In genomic region chr15:45646220-45646619, GRCh38 we compare ENCODE assay signal across 1 cellular context.
A peak's percentile ranks its signal among the peaks of the same experiment; 100 is the strongest.
TF ChIP-seq lines count a peak whose summit lies in the region.

No MANE protein-coding gene starts in this region.

TF ChIP-seq in GM12878, 131 proteins besides CTCF, POLR2A, EP300 and RAD21:
- TF ChIP-seq JUNB (IDR thresholded peaks at IDR 0.05) = peak; percentile 8; the same call in 1 of the 2 replicates
- TF ChIP-seq E4F1 (IDR thresholded peaks at IDR 0.05; ENCODE audit: borderline replicate concordance, partially characterized antibody) = no peak
